ENCODE assay signal across 24 cellular contexts in genomic region chr5:126419102-126419501, GRCh38. TPM values are rescaled to one million over a fixed set of nuclear protein-coding genes. Genes with fewer than 3 reads are reported as not detected.
DNase-seq lines count a peak whose midpoint lies in the region; ATAC-seq and TF ChIP-seq lines count a peak whose summit lies in the region.
"Had no signal": no experiment of that assay in that cellular context is flagged by ENCODE, and none has a peak within 500 bp of the region (broad histone marks: within the 10 kb centered on the region; RNA-seq: fewer than 3 reads in every experiment).

No MANE protein-coding gene starts in this region.

- no peak for TF ChIP-seq CTCF in natural killer cell (IDR thresholded peaks at IDR 0.05)
- TF ChIP-seq CTCF in OCI-LY3 (IDR thresholded peaks at IDR 0.05; ENCODE audit: low read depth, low read length), result no peak
- no peak for TF ChIP-seq CTCF in nephron progenitor cell (IDR thresholded peaks at IDR 0.05)

- H3K9ac ChIP-seq in OCI-LY3 (ENCODE audit: low read length), result no peak overlapping the region

- H3K4me2 ChIP-seq in OCI-LY3 (ENCODE audit: low read length), result peak overlapping the region; percentile 22; the same call in 1 of the 2 replicates
- H3K4me2 ChIP-seq: A549 had no signal

- no peak overlapping the region for H2AFZ ChIP-seq in OCI-LY3 (ENCODE audit: low read depth, low read length)

- peaks cover 0 to 6% of the 10 kb centered on the region in 2 donors for H3K27me3 Mint-ChIP-seq in natural killer cell treated with Interleukin-12 subunit alpha and Interleukin-12 subunit beta and Interleukin-15 and Interleukin-18, amount 100 ng/mL, for 72 hours
- H3K27me3 Mint-ChIP-seq in natural killer cell (ENCODE audit: low read depth in 2 of 2), result no peaks in the 10 kb centered on the region
- peaks cover 11 to 15% of the 10 kb centered on the region in 2 donors for H3K27me3 Mint-ChIP-seq in stimulated activated naive B cell treated with anti-CD40 and anti-IgM and Interleukin-4, amounts not matched to agents 10 μg/mL and 1 μg/mL and 100 μg/mL, for 72 hours
- no peaks in the 10 kb centered on the region for H3K27me3 Mint-ChIP-seq in nephron progenitor cell (ENCODE audit: low read depth, poor library complexity)

- peak overlapping the region; percentile 45 for H3K27ac ChIP-seq in OCI-LY3 (ENCODE audit: low read length)
- H3K27ac ChIP-seq: A549, SJSA1 had no signal

- no peak overlapping the region for H3K4me3 Mint-ChIP-seq in natural killer cell treated with Interleukin-12 subunit alpha and Interleukin-12 subunit beta and Interleukin-15 and Interleukin-18, amount 100 ng/mL, for 72 hours
- H3K4me3 Mint-ChIP-seq in natural killer cell (no peak overlapping the region), nephron progenitor cell (no peak overlapping the region)
- H3K4me3 Mint-ChIP-seq in stimulated activated naive B cell treated with anti-CD40 and anti-IgM and Interleukin-4, amounts not matched to agents 10 μg/mL and 1 μg/mL and 100 μg/mL, for 72 hours, result no peak overlapping the region

- DNase-seq in natural killer cell treated with Interleukin-12 subunit alpha and Interleukin-12 subunit beta and Interleukin-15 and Interleukin-18, amount 100 ng/mL, for 72 hours (ENCODE audit: low spot score), result peak; percentile 61
- DNase-seq in natural killer cell (no peak), nephron progenitor cell (no peak), NCI-H146 treated with DMSO at 0.1 percent for 48 hours (lab: John Stamatoyannopoulos, UW; ENCODE audit: unreplicated experiment) (no peak)
- DNase-seq in stimulated activated naive B cell treated with anti-CD40 and anti-IgM and Interleukin-4, amounts not matched to agents 10 μg/mL and 1 μg/mL and 100 μg/mL, for 72 hours, result peak; percentile 23
- DNase-seq: BE2C; Caco-2; CD4-positive, CD25-positive, alpha-beta regulatory T cell; DMS153; GOT3; Karpas-422; NCI-H1105; NCI-H1694 treated with DMSO at 0.1 percent for 48 hours; NCI-H2081 treated with DMSO at 0.1 percent for 48 hours; NCI-H2171 treated with DMSO at 0.1 percent for 48 hours; NCI-H524 treated with DMSO at 0.1 percent for 48 hours; NCI-H82 had no signal

- H3K27me3 ChIP-seq in OCI-LY3 (ENCODE audit: low read depth, low read length), result no peaks in the 10 kb centered on the region
- H3K27me3 ChIP-seq: SJSA1 had no signal

- H3K4me1 ChIP-seq in OCI-LY3 (ENCODE audit: low read length), result peaks cover 22% of the 10 kb centered on the region
- H3K4me1 ChIP-seq: A549, BE2C had no signal

- H4K20me1 ChIP-seq in OCI-LY3 (ENCODE audit: insufficient read depth, low read length), result no peaks in the 10 kb centered on the region

- peaks cover 20 to 32% of the 10 kb centered on the region in 2 donors for H3K4me1 Mint-ChIP-seq in natural killer cell treated with Interleukin-12 subunit alpha and Interleukin-12 subunit beta and Interleukin-15 and Interleukin-18, amount 100 ng/mL, for 72 hours (ENCODE audit: low read depth in 2 of 2)
- peaks cover 7 to 9% of the 10 kb centered on the region in 2 donors for H3K4me1 Mint-ChIP-seq in natural killer cell
- H3K4me1 Mint-ChIP-seq in stimulated activated naive B cell treated with anti-CD40 and anti-IgM and Interleukin-4, amounts not matched to agents 10 μg/mL and 1 μg/mL and 100 μg/mL, for 72 hours, result peaks cover 6 to 15% of the 10 kb centered on the region in 2 donors
- peaks cover 5% of the 10 kb centered on the region for H3K4me1 Mint-ChIP-seq in nephron progenitor cell

- no peaks in the 10 kb centered on the region for H3K9me3 Mint-ChIP-seq in natural killer cell treated with Interleukin-12 subunit alpha and Interleukin-12 subunit beta and Interleukin-15 and Interleukin-18, amount 100 ng/mL, for 72 hours
- H3K9me3 Mint-ChIP-seq in natural killer cell (no peaks in the 10 kb centered on the region), nephron progenitor cell (no peaks in the 10 kb centered on the region)
- H3K9me3 Mint-ChIP-seq in stimulated activated naive B cell treated with anti-CD40 and anti-IgM and Interleukin-4, amounts not matched to agents 10 μg/mL and 1 μg/mL and 100 μg/mL, for 72 hours, result peaks cover 0 to 6% of the 10 kb centered on the region in 2 donors

- H3K36me3 Mint-ChIP-seq in natural killer cell treated with Interleukin-12 subunit alpha and Interleukin-12 subunit beta and Interleukin-15 and Interleukin-18, amount 100 ng/mL, for 72 hours, result no peaks in the 10 kb centered on the region
- H3K36me3 Mint-ChIP-seq in natural killer cell (no peaks in the 10 kb centered on the region), nephron progenitor cell (ENCODE audit: low read depth) (no peaks in the 10 kb centered on the region)
- H3K36me3 Mint-ChIP-seq in stimulated activated naive B cell treated with anti-CD40 and anti-IgM and Interleukin-4, amounts not matched to agents 10 μg/mL and 1 μg/mL and 100 μg/mL, for 72 hours, result peaks cover 0 to 2% of the 10 kb centered on the region in 2 donors
- H3K36me3 Mint-ChIP-seq: CD4-positive, CD25-positive, alpha-beta regulatory T cell; IgD-negative memory B cell had no signal

- H3K79me2 ChIP-seq in OCI-LY3 (ENCODE audit: low read length), result no peaks in the 10 kb centered on the region; the same call in 1 of the 2 replicates

- intact Hi-C loops in natural killer cell (cut with micrococcal nuclease), result no loop called here

- H3K9me3 ChIP-seq in OCI-LY3 (ENCODE audit: insufficient read depth, low read length), result no peaks in the 10 kb centered on the region; the same call in 1 of the 2 replicates
- H3K9me3 ChIP-seq: A549, BE2C, Caco-2, SJSA1 had no signal

- H3K27ac Mint-ChIP-seq in natural killer cell treated with Interleukin-12 subunit alpha and Interleukin-12 subunit beta and Interleukin-15 and Interleukin-18, amount 100 ng/mL, for 72 hours, result peak overlapping the region; percentile 10 to 40
- peak overlapping the region in 1 of 2 donors; percentile 25 for H3K27ac Mint-ChIP-seq in natural killer cell
- no peak overlapping the region for H3K27ac Mint-ChIP-seq in stimulated activated naive B cell treated with anti-CD40 and anti-IgM and Interleukin-4, amounts not matched to agents 10 μg/mL and 1 μg/mL and 100 μg/mL, for 72 hours
- H3K27ac Mint-ChIP-seq in nephron progenitor cell, result no peak overlapping the region

- ATAC-seq in natural killer cell treated with Interleukin-12 subunit alpha and Interleukin-12 subunit beta and Interleukin-15 and Interleukin-18, amount 100 ng/mL, for 72 hours, result peak; percentile 17 to 43
- ATAC-seq in natural killer cell (no peak), HG03175 (IDR thresholded peaks at IDR 0.05; ENCODE audit: unreplicated experiment) (peak; percentile 22), GM18870 (IDR thresholded peaks at IDR 0.05; ENCODE audit: unreplicated experiment) (no peak)
- peak; percentile 53 to 57 for ATAC-seq in stimulated activated naive B cell treated with anti-CD40 and anti-IgM and Interleukin-4, amounts not matched to agents 10 μg/mL and 1 μg/mL and 100 μg/mL, for 72 hours (replicated peaks)
- ATAC-seq: A549, Right ventricle myocardium inferior had no signal

- peaks cover 5% of the 10 kb centered on the region for H3K36me3 ChIP-seq in OCI-LY3 (replicated peaks; ENCODE audit: low read depth, low read length)
- H3K36me3 ChIP-seq: BE2C had no signal

- no peak overlapping the region for H3K4me3 ChIP-seq in OCI-LY3 (ENCODE audit: low read length)
- H3K4me3 ChIP-seq: A549, SJSA1 had no signal

RNA-seq across cellular contexts. Expression of gene GRAMD2B, which starts 4.1 kb away (rescaled TPM):
- 10 to 100 TPM in 1 of 2 donors, 1 to 10 TPM in 1; 8.2 to 10.6 TPM for total RNA-seq in natural killer cell treated with Interleukin-12 subunit alpha and Interleukin-12 subunit beta and Interleukin-15 and Interleukin-18, amount 100 ng/mL, for 72 hours
- 10 to 100 TPM in 1 of 3 donors, 1 to 10 TPM in 2; 9.2 to 15.4 (median 10.0) TPM for total RNA-seq in natural killer cell

Comparison
In these comparisons a context has a peak if more than half of its experiments do, and no peak if none do; other contexts are left out.
1. ATAC-seq: peak in natural killer cell treated with Interleukin-12 subunit alpha and Interleukin-12 subunit beta and Interleukin-15 and Interleukin-18, amount 100 ng/mL, for 72 hours (2 of 2), HG03175 (single experiment) and stimulated activated naive B cell treated with anti-CD40 and anti-IgM and Interleukin-4, amounts not matched to agents 10 μg/mL and 1 μg/mL and 100 μg/mL, for 72 hours (2 of 2); none in natural killer cell (0 of 3) and GM18870 (single experiment).
2. DNase-seq: peak in natural killer cell treated with Interleukin-12 subunit alpha and Interleukin-12 subunit beta and Interleukin-15 and Interleukin-18, amount 100 ng/mL, for 72 hours (single experiment) and stimulated activated naive B cell treated with anti-CD40 and anti-IgM and Interleukin-4, amounts not matched to agents 10 μg/mL and 1 μg/mL and 100 μg/mL, for 72 hours (single experiment); none in natural killer cell (single experiment), nephron progenitor cell (single experiment) and NCI-H146 treated with DMSO at 0.1 percent for 48 hours (single experiment).
3. H3K27ac Mint-ChIP-seq: peak in natural killer cell treated with Interleukin-12 subunit alpha and Interleukin-12 subunit beta and Interleukin-15 and Interleukin-18, amount 100 ng/mL, for 72 hours (2 of 2); none in stimulated activated naive B cell treated with anti-CD40 and anti-IgM and Interleukin-4, amounts not matched to agents 10 μg/mL and 1 μg/mL and 100 μg/mL, for 72 hours (single experiment) and nephron progenitor cell (single experiment).